11 cellular contexts compared by ENCODE assay signal in the genomic region with DNA sequence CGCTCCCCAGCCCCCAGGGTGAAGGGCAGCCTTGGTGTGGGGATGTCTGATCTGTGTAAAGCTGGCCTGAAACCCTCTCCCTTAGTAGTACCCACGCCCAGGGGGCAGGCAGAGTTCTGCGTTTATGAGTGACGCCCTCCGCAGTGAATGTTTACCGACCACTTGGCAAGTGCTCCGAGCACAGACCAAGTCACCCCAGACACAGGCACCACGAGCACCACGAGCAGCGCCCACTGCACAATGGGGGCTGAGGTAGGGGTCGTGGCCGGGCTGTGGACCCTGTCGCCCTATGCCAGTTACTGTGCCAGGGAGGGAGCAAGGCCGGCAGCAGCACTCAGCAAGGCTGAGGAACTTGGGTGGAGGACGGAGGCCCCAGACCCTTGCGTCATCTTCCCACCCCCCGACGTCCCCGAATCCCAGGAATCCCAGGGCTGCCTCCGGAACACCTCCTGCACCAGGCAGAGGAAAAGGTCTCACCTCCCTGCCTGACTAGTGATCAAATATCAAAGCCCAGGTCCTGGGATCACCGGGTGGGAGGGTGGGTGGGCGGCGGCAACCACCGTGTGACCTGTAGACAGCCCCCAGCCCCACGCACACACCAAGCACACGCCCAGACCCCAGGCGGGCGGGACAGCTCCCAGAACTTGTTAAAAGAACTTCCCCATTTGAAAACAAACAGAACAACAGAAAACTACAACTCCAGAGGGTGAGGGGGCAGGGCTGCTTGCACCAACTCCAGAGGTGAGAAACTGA. TPM values are rescaled to one million over a fixed set of nuclear protein-coding genes. Genes with fewer than 3 reads are reported as not detected.
A peak's percentile ranks its signal among the peaks of the same experiment; 100 is the strongest.
DNase-seq lines count a peak whose midpoint lies in the region; ATAC-seq and TF ChIP-seq lines count a peak whose summit lies in the region.
"Had no signal": no experiment of that assay in that cellular context is flagged by ENCODE, and none has a peak within 500 bp of the region (broad histone marks: within the 10 kb centered on the region; RNA-seq: fewer than 3 reads in every experiment).

No MANE protein-coding gene starts in this region.

- no peak for ATAC-seq in HG02840 (IDR thresholded peaks at IDR 0.05; ENCODE audit: low FRiP score, unreplicated experiment)
- ATAC-seq in activated CD4-positive, alpha-beta T cell treated with anti-CD3 and anti-CD28 coated beads for 36 hours: no peak
- ATAC-seq: activated CD8-positive, alpha-beta T cell treated with anti-CD3 and anti-CD28 coated beads, Interleukin-2, amount 10 ng/mL, durations not matched to agents 7 days and 5 days had no signal

- POLR2A ChIA-PET in activated CD4-positive, alpha-beta T cell treated with anti-CD3 and anti-CD28 coated beads for 36 hours (lab: Charles Lee): no interaction called here

- no peak overlapping the region for H3K27ac Mint-ChIP-seq in activated CD4-positive, alpha-beta T cell treated with anti-CD3 and anti-CD28 coated beads for 36 hours
- H3K27ac Mint-ChIP-seq: activated CD8-positive, alpha-beta T cell treated with anti-CD3 and anti-CD28 coated beads, Interleukin-2, amount 10 ng/mL, durations not matched to agents 7 days and 5 days; B cell had no signal

- H3K27me3 ChIP-seq in Peyer's patch: no peaks in the 10 kb centered on the region
- no peaks in the 10 kb centered on the region for H3K27me3 ChIP-seq in prostate gland (replicated peaks; ENCODE audit: insufficient read depth)

- peaks cover 0 to 55% (median 11%) of the 10 kb centered on the region in 4 donors for H3K4me1 ChIP-seq in Peyer's patch
- H3K4me1 ChIP-seq in prostate gland (replicated peaks): peaks cover 35% of the 10 kb centered on the region

- TF ChIP-seq CTCF in Peyer's patch (IDR thresholded peaks at IDR 0.05) (no peak), fibroblast of villous mesenchyme (IDR thresholded peaks at IDR 0.05; ENCODE audit: insufficient read depth, low read depth, low read length) (no peak), prostate gland (IDR thresholded peaks at IDR 0.05) (no peak)

- H3K4me3 Mint-ChIP-seq in activated CD4-positive, alpha-beta T cell treated with anti-CD3 and anti-CD28 coated beads for 36 hours: no peak overlapping the region
- H3K4me3 Mint-ChIP-seq: activated CD8-positive, alpha-beta T cell treated with anti-CD3 and anti-CD28 coated beads, Interleukin-2, amount 10 ng/mL, durations not matched to agents 7 days and 5 days; B cell had no signal

- H3K4me1 Mint-ChIP-seq in activated CD4-positive, alpha-beta T cell treated with anti-CD3 and anti-CD28 coated beads for 36 hours: peaks cover 13% of the 10 kb centered on the region

- no peaks in the 10 kb centered on the region for H3K36me3 Mint-ChIP-seq in activated CD4-positive, alpha-beta T cell treated with anti-CD3 and anti-CD28 coated beads for 36 hours (ENCODE audit: low read depth)

- WGBS in prostate gland: 37% methylated on average over 26 of the region's 28 CpGs

- intact Hi-C loops in prostate gland (cut with DNase I): no loop called here
- intact Hi-C loops in activated CD4-positive, alpha-beta T cell treated with anti-CD3 and anti-CD28 coated beads for 36 hours (cut with DNase I, micrococcal nuclease): no loop called here

- H3K27me3 Mint-ChIP-seq in activated CD4-positive, alpha-beta T cell treated with anti-CD3 and anti-CD28 coated beads for 36 hours: no peaks in the 10 kb centered on the region
- H3K27me3 Mint-ChIP-seq: B cell had no signal

- H3K9me3 ChIP-seq in Peyer's patch: no peaks in the 10 kb centered on the region
- H3K9me3 ChIP-seq in prostate gland: no peaks in the 10 kb centered on the region

- H3K36me3 ChIP-seq in Peyer's patch: peaks cover 0 to 14% (median 0%) of the 10 kb centered on the region in 3 donors
- H3K36me3 ChIP-seq in prostate gland: no peaks in the 10 kb centered on the region

- H3K27ac ChIP-seq in Peyer's patch (peak overlapping the region; percentile 52 to 84 (median 71)), prostate gland (peak overlapping the region; percentile 51 to 81)

- CTCF ChIA-PET in activated CD4-positive, alpha-beta T cell treated with anti-CD3 and anti-CD28 coated beads for 36 hours (lab: Charles Lee): interaction anchor here (1.6 kb wide), 1 partner anchor 26 kb away, joined by 6 read pairs; no protein-coding TSS in a partner anchor

- no peak overlapping the region for H3K4me3 ChIP-seq in Peyer's patch
- peak overlapping the region; percentile 24 for H3K4me3 ChIP-seq in fibroblast of villous mesenchyme (ENCODE audit: low read depth, low read length)
- no peak overlapping the region for H3K4me3 ChIP-seq in prostate gland

- TF ChIP-seq POLR2A in Peyer's patch (IDR thresholded peaks at IDR 0.05) (no peak), prostate gland (IDR thresholded peaks at IDR 0.05) (no peak)

- H3K9me3 Mint-ChIP-seq in activated CD4-positive, alpha-beta T cell treated with anti-CD3 and anti-CD28 coated beads for 36 hours (ENCODE audit: low read depth): no peaks in the 10 kb centered on the region

- DNase-seq in AG08396 (ENCODE audit: low spot score) (peak; percentile 26), Peyer's patch (no peak), fibroblast of villous mesenchyme (ENCODE audit: low read depth) (no peak), prostate gland (ENCODE audit: low spot score) (no peak), SK-N-DZ (ENCODE audit: low spot score) (no peak), pons (ENCODE audit: low spot score) (no peak)
- DNase-seq in activated CD4-positive, alpha-beta T cell treated with anti-CD3 and anti-CD28 coated beads for 36 hours: no peak
- DNase-seq: activated CD8-positive, alpha-beta T cell treated with anti-CD3 and anti-CD28 coated beads, Interleukin-2, amount 10 ng/mL, durations not matched to agents 7 days and 5 days; stimulated activated CD4-positive, alpha-beta T cell treated with anti-CD3 and anti-CD28 coated beads, Interleukin-4, amount 100 ng/mL, for 4 hours had no signal

RNA-seq across cellular contexts. Expression of a gene that starts 5.3 kb away (rescaled TPM):
- total RNA-seq in Peyer's patch (10 to 100 TPM in 2 of 4 donors, 1 to 10 TPM in 2; 2.1 to 18.2 (median 8.4) TPM), fibroblast of villous mesenchyme (133 and 180 TPM in 2 replicates), prostate gland (10 to 100 TPM; 13.1 to 97.4 TPM)
- polyA plus RNA-seq in SK-N-DZ (2014; cell fraction: cytosol; rRNA removed): 7.4 and 7.9 TPM in 2 replicates
- 3.4 and 4.9 TPM in 2 replicates for polyA plus RNA-seq in SK-N-DZ (2014; cell fraction: nucleus; rRNA removed)
- total RNA-seq in activated CD4-positive, alpha-beta T cell treated with anti-CD3 and anti-CD28 coated beads for 36 hours: not detected
- total RNA-seq: activated CD8-positive, alpha-beta T cell treated with anti-CD3 and anti-CD28 coated beads, Interleukin-2, amount 10 ng/mL, durations not matched to agents 7 days and 5 days had no signal

RNA-seq across cellular contexts. Expression of a gene that starts 25.9 kb away (rescaled TPM):
- total RNA-seq in Peyer's patch (10 to 100 TPM; 18.2 to 61.4 (median 49.3) TPM), fibroblast of villous mesenchyme (19.9 and 23.5 TPM in 2 replicates), prostate gland (100 to 1,000 TPM in 1 of 2 donors, 10 to 100 TPM in 1; 28.6 to 100 TPM)
- 187 and 191 TPM in 2 replicates for polyA plus RNA-seq in SK-N-DZ (2014; cell fraction: cytosol; rRNA removed)
- polyA plus RNA-seq in SK-N-DZ (2014; cell fraction: nucleus; rRNA removed): 181 and 215 TPM in 2 replicates
- 10 to 100 TPM; 62.8 to 67.8 TPM for total RNA-seq in activated CD4-positive, alpha-beta T cell treated with anti-CD3 and anti-CD28 coated beads for 36 hours

RNA-seq across cellular contexts. Expression of a gene that starts 39.4 kb away (rescaled TPM):
- total RNA-seq in Peyer's patch (100 to 1,000 TPM in 2 of 4 donors, 10 to 100 TPM in 2; 73.4 to 219 (median 110) TPM), fibroblast of villous mesenchyme (9.9 and 18.0 TPM in 2 replicates), prostate gland (100 to 1,000 TPM in 1 of 2 donors, 10 to 100 TPM in 1; 24.1 to 122 TPM)
- 39.0 and 46.4 TPM in 2 replicates for polyA plus RNA-seq in SK-N-DZ (2014; cell fraction: cytosol; rRNA removed)
- polyA plus RNA-seq in SK-N-DZ (2014; cell fraction: nucleus; rRNA removed): 187 and 190 TPM in 2 replicates
- total RNA-seq in activated CD4-positive, alpha-beta T cell treated with anti-CD3 and anti-CD28 coated beads for 36 hours: 10 to 100 TPM; 65.0 to 67.1 TPM

RNA-seq across cellular contexts. Expression of a gene that starts 48.7 kb away (rescaled TPM):
- total RNA-seq in Peyer's patch: 10 to 100 TPM; 51.4 to 70.1 (median 54.0) TPM
- total RNA-seq in fibroblast of villous mesenchyme: 36.4 and 50.1 TPM in 2 replicates
- total RNA-seq in prostate gland: 10 to 100 TPM; 47.6 to 60.0 TPM
- polyA plus RNA-seq in SK-N-DZ (2014; cell fraction: cytosol; rRNA removed): 83.8 and 85.3 TPM in 2 replicates
- polyA plus RNA-seq in SK-N-DZ (2014; cell fraction: nucleus; rRNA removed): 87.2 and 90.3 TPM in 2 replicates
- 100 to 1,000 TPM in 1 of 2 experiments, 10 to 100 TPM in 1; 93.9 to 102 TPM for total RNA-seq in activated CD4-positive, alpha-beta T cell treated with anti-CD3 and anti-CD28 coated beads for 36 hours
